Comparison of ENCODE assay signal across 2 cellular contexts in the genomic region with DNA sequence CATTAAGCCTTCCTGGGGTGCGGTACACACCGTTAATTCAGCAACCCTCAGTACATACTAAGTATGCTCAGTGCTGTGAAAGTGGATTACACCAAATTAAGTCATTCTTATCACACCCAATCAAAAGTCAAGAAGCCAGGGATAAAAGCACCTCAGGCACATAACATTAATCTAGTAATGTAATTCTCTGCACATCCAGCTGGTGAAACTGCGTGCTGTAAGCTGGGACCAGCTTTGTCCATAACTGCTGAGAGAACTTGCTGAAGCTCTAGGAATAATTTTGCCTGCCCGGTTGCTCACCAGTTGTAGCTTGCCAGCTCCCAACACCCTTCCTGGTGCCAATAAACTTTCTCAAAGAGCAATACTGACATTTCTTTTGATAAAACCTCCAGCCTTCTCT.
TF ChIP-seq lines count a peak whose summit lies in the region.

No MANE protein-coding gene starts in this region.

TF ChIP-seq in liver, 16 proteins besides CTCF, POLR2A, EP300 and RAD21:
- TF ChIP-seq NR2F2 (IDR thresholded peaks at IDR 0.05) (no peak), TAF1 (conservative IDR thresholded peaks at IDR 0.05) (no peak), GABPA (IDR thresholded peaks at IDR 0.05 in 1 of 2, conservative IDR thresholded peaks at IDR 0.05 in 1 of 2) (no peak), FOXA2 (IDR thresholded peaks at IDR 0.05) (no peak), EGR1 (IDR thresholded peaks at IDR 0.05; ENCODE audit: low read depth in 2 of 2) (no peak), SP1 (IDR thresholded peaks at IDR 0.05) (no peak), YY1 (IDR thresholded peaks at IDR 0.05) (no peak), HNF4A (conservative IDR thresholded peaks at IDR 0.05) (no peak), HNF4G (IDR thresholded peaks at IDR 0.05) (no peak), RXRA (IDR thresholded peaks at IDR 0.05) (no peak)
- TF ChIP-seq, protein P1, sequence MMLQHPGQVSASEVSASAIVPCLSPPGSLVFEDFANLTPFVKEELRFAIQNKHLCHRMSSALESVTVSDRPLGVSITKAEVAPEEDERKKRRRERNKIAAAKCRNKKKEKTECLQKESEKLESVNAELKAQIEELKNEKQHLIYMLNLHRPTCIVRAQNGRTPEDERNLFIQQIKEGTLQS (IDR thresholded peaks at IDR 0.05), result no peak
- TF ChIP-seq, protein P2, sequence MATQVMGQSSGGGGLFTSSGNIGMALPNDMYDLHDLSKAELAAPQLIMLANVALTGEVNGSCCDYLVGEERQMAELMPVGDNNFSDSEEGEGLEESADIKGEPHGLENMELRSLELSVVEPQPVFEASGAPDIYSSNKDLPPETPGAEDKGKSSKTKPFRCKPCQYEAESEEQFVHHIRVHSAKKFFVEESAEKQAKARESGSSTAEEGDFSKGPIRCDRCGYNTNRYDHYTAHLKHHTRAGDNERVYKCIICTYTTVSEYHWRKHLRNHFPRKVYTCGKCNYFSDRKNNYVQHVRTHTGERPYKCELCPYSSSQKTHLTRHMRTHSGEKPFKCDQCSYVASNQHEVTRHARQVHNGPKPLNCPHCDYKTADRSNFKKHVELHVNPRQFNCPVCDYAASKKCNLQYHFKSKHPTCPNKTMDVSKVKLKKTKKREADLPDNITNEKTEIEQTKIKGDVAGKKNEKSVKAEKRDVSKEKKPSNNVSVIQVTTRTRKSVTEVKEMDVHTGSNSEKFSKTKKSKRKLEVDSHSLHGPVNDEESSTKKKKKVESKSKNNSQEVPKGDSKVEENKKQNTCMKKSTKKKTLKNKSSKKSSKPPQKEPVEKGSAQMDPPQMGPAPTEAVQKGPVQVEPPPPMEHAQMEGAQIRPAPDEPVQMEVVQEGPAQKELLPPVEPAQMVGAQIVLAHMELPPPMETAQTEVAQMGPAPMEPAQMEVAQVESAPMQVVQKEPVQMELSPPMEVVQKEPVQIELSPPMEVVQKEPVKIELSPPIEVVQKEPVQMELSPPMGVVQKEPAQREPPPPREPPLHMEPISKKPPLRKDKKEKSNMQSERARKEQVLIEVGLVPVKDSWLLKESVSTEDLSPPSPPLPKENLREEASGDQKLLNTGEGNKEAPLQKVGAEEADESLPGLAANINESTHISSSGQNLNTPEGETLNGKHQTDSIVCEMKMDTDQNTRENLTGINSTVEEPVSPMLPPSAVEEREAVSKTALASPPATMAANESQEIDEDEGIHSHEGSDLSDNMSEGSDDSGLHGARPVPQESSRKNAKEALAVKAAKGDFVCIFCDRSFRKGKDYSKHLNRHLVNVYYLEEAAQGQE (IDR thresholded peaks at IDR 0.05), result no peak

TF ChIP-seq in HepG2, 621 proteins besides CTCF, POLR2A, EP300 and RAD21:
- TF ChIP-seq ZSCAN9 (CRISPR knock-in tag; IDR thresholded peaks at IDR 0.05; ENCODE audit: borderline replicate concordance), result no peak
- TF ChIP-seq, protein P3, sequence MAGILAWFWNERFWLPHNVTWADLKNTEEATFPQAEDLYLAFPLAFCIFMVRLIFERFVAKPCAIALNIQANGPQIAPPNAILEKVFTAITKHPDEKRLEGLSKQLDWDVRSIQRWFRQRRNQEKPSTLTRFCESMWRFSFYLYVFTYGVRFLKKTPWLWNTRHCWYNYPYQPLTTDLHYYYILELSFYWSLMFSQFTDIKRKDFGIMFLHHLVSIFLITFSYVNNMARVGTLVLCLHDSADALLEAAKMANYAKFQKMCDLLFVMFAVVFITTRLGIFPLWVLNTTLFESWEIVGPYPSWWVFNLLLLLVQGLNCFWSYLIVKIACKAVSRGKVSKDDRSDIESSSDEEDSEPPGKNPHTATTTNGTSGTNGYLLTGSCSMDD (CRISPR knock-in tag; IDR thresholded peaks at IDR 0.05), result no peak
